15 cellular contexts compared by ENCODE assay signal in the genomic region with DNA sequence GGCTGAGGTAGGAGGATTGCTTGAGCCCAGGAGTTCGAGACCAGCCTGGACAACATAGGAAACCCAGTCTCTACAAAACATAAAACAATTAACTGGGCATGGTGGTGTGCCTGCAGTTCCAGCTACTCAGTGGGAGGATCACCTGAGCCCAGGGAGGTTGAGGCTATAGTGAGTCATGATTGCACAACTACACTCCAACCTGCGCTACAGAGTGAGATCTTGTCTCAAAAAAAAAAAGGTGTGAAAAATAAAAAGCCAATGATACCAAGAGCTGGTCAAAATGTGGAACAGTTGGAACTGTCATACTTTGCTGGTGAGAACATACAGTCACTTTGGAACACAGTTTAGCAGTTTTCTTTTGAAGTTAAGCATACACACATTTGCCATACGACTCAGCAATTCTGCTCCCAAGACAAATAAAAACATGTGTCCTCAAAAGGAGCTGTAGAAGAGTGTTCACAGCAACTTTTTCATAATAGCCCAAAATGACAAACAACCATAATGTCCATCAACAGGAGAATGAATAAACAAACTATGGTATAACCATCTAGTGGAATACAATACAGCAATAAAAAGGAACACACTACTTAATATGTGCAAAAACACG. TPM values are rescaled to one million over a fixed set of nuclear protein-coding genes. Genes with fewer than 3 reads are reported as not detected.
A peak's percentile ranks its signal among the peaks of the same experiment; 100 is the strongest.
DNase-seq lines count a peak whose midpoint lies in the region; ATAC-seq and TF ChIP-seq lines count a peak whose summit lies in the region.
"Had no signal": no experiment of that assay in that cellular context is flagged by ENCODE, and none has a peak within 500 bp of the region (broad histone marks: within the 10 kb centered on the region; RNA-seq: fewer than 3 reads in every experiment).

No MANE protein-coding gene starts in this region.

- H3K4me3 Mint-ChIP-seq in stimulated activated naive CD8-positive, alpha-beta T cell treated with anti-CD3 and anti-CD28 coated beads, Interleukin-15, Interleukin-2, amounts not matched to agents 100 ng/mL and 50 ng/mL, for 24 hours, result peak overlapping the region; percentile 9
- H3K4me3 Mint-ChIP-seq: B cell, type B pancreatic cell had no signal

- H3K4me1 ChIP-seq in left ventricle myocardium inferior, result no peaks in the 10 kb centered on the region
- H3K4me1 ChIP-seq: Peyer's patch had no signal

- H3K4me3 ChIP-seq in left ventricle myocardium inferior, result no peak overlapping the region
- H3K4me3 ChIP-seq: dorsolateral prefrontal cortex, ovary, Peyer's patch had no signal

- H3K9me3 ChIP-seq in left ventricle myocardium inferior (replicated peaks), result no peaks in the 10 kb centered on the region
- H3K9me3 ChIP-seq: ovary, Peyer's patch had no signal

- H3K36me3 ChIP-seq in left ventricle myocardium inferior, result no peaks in the 10 kb centered on the region
- H3K36me3 ChIP-seq: ovary, Peyer's patch had no signal

- H3K27me3 ChIP-seq in left ventricle myocardium inferior (ENCODE audit: low read depth), result no peaks in the 10 kb centered on the region
- H3K27me3 ChIP-seq: dorsolateral prefrontal cortex, ovary, Peyer's patch had no signal

- intact Hi-C loops in Right ventricle myocardium inferior (cut with DNase I) (no loop called here), left ventricle myocardium inferior (cut with micrococcal nuclease) (no loop called here)

- peaks cover 4% of the 10 kb centered on the region for H3K36me3 Mint-ChIP-seq in stimulated activated naive CD8-positive, alpha-beta T cell treated with anti-CD3 and anti-CD28 coated beads, Interleukin-15, Interleukin-2, amounts not matched to agents 100 ng/mL and 50 ng/mL, for 24 hours (ENCODE audit: low read depth)
- H3K36me3 Mint-ChIP-seq: type B pancreatic cell had no signal

- no peak overlapping the region for H3K27ac ChIP-seq in left ventricle myocardium inferior (replicated peaks)
- H3K27ac ChIP-seq: dorsolateral prefrontal cortex, ovary had no signal

- H3K9me3 Mint-ChIP-seq in stimulated activated naive CD8-positive, alpha-beta T cell treated with anti-CD3 and anti-CD28 coated beads, Interleukin-15, Interleukin-2, amounts not matched to agents 100 ng/mL and 50 ng/mL, for 24 hours, result peaks cover 3% of the 10 kb centered on the region

- ATAC-seq in Right ventricle myocardium inferior (peak; percentile 28), HG03095 (IDR thresholded peaks at IDR 0.05; ENCODE audit: unreplicated experiment) (no peak), GM18858 (IDR thresholded peaks at IDR 0.05; ENCODE audit: unreplicated experiment) (no peak)

- no peaks in the 10 kb centered on the region for H3K27me3 Mint-ChIP-seq in stimulated activated naive CD8-positive, alpha-beta T cell treated with anti-CD3 and anti-CD28 coated beads, Interleukin-15, Interleukin-2, amounts not matched to agents 100 ng/mL and 50 ng/mL, for 24 hours
- H3K27me3 Mint-ChIP-seq: B cell, type B pancreatic cell had no signal

- TF ChIP-seq CTCF in left ventricle myocardium inferior (IDR thresholded peaks at IDR 0.05; ENCODE audit: borderline replicate concordance), result no peak

- H3K27ac Mint-ChIP-seq in stimulated activated naive CD8-positive, alpha-beta T cell treated with anti-CD3 and anti-CD28 coated beads, Interleukin-15, Interleukin-2, amounts not matched to agents 100 ng/mL and 50 ng/mL, for 24 hours, result peak overlapping the region; percentile 68
- H3K27ac Mint-ChIP-seq: B cell, type B pancreatic cell had no signal

- no peak for DNase-seq in Right ventricle myocardium inferior (ENCODE audit: missing footprints)
- DNase-seq in left ventricle myocardium inferior, result no peak
- DNase-seq in activated naive CD4-positive, alpha-beta T cell treated with anti-CD3 and anti-CD28 coated beads, Interleukin-2, amount 50 U/mL, for 16 hours, result peak; percentile 49
- DNase-seq in iris pigment epithelial cell (ENCODE audit: low read depth), result peak; percentile 65
- DNase-seq in NCI-H526 (lab: John Stamatoyannopoulos, UW), result no peak
- DNase-seq: NCI-H2171 had no signal

- peaks cover 24% of the 10 kb centered on the region for H3K4me1 Mint-ChIP-seq in stimulated activated naive CD8-positive, alpha-beta T cell treated with anti-CD3 and anti-CD28 coated beads, Interleukin-15, Interleukin-2, amounts not matched to agents 100 ng/mL and 50 ng/mL, for 24 hours (ENCODE audit: low read depth)
- H3K4me1 Mint-ChIP-seq: B cell had no signal

RNA-seq across cellular contexts. Expression of a gene that starts 21.6 kb away (rescaled TPM):
- total RNA-seq in Right ventricle myocardium inferior (101 TPM), left ventricle myocardium inferior (101 TPM)

RNA-seq across cellular contexts. Expression of a gene that starts 26.5 kb away (rescaled TPM):
- total RNA-seq in Right ventricle myocardium inferior (not detected), left ventricle myocardium inferior (not detected)
- total RNA-seq: glomerular endothelial cell had no signal

Comparison
In these comparisons a context has a peak if more than half of its experiments do, and no peak if none do; other contexts are left out.
1. DNase-seq: peak in activated naive CD4-positive, alpha-beta T cell treated with anti-CD3 and anti-CD28 coated beads, Interleukin-2, amount 50 U/mL, for 16 hours (single experiment) and iris pigment epithelial cell (single experiment); none in Right ventricle myocardium inferior (single experiment), left ventricle myocardium inferior (single experiment) and NCI-H526 (0 of 2).